1 cellular context compared by ENCODE assay signal in genomic region chr10:89297791-89298190, GRCh38.
TF ChIP-seq lines count a peak whose summit lies in the region.

No MANE protein-coding gene starts in this region.

TF ChIP-seq in H1, 55 proteins besides CTCF, POLR2A, EP300 and RAD21:
- TF ChIP-seq SUZ12 (IDR thresholded peaks at IDR 0.05; ENCODE audit: low read length) (no peak), E2F6 (IDR thresholded peaks at IDR 0.05) (no peak), KDM5A (IDR thresholded peaks at IDR 0.05; ENCODE audit: low read length) (no peak), CBX8 (IDR thresholded peaks at IDR 0.05; ENCODE audit: borderline replicate concordance, low read depth, low read length) (no peak), ZNF274 (IDR thresholded peaks at IDR 0.05; ENCODE audit: borderline replicate concordance, extremely low read depth, low read length) (no peak), KDM1A (IDR thresholded peaks at IDR 0.05; ENCODE audit: borderline replicate concordance, low read length) (no peak), USF2 (IDR thresholded peaks at IDR 0.05; ENCODE audit: low read length) (no peak), SRF (IDR thresholded peaks at IDR 0.05; ENCODE audit: low read depth, low read length) (no peak), RFX5 (IDR thresholded peaks at IDR 0.05; ENCODE audit: borderline replicate concordance, low read depth, low read length) (no peak), CHD1 (IDR thresholded peaks at IDR 0.05; ENCODE audit: low read depth, low read length) (no peak), ATF2 (IDR thresholded peaks at IDR 0.05; ENCODE audit: low read length) (no peak), POLR2AphosphoS5 (IDR thresholded peaks at IDR 0.05; ENCODE audit: low read depth, low read length) (no peak), EZH2 (IDR thresholded peaks at IDR 0.05; ENCODE audit: low read depth, low read length, severe bottlenecking) (no peak), HDAC2 (IDR thresholded peaks at IDR 0.05; ENCODE audit: borderline replicate concordance in 1 of 2, low read depth in 2 of 2, low read length in 2 of 2) (no peak), NRF1 (IDR thresholded peaks at IDR 0.05; ENCODE audit: low read depth, low read length) (no peak), CREB1 (IDR thresholded peaks at IDR 0.05) (no peak)
